2 cellular contexts compared by ENCODE assay signal in genomic region chr6:157002795-157003194, GRCh38.
TF ChIP-seq lines count a peak whose summit lies in the region.

No MANE protein-coding gene starts in this region.

TF ChIP-seq in IMR-90, 13 proteins besides CTCF, POLR2A, EP300 and RAD21:
- TF ChIP-seq MAZ (IDR thresholded peaks at IDR 0.05; ENCODE audit: borderline replicate concordance, low read depth, low read length) (no peak), RCOR1 (IDR thresholded peaks at IDR 0.05; ENCODE audit: insufficient replicate concordance, low read length) (no peak), SMC3 (IDR thresholded peaks at IDR 0.05; ENCODE audit: low read depth, low read length) (no peak), MXI1 (IDR thresholded peaks at IDR 0.05; ENCODE audit: borderline replicate concordance, low read depth, low read length) (no peak), CEBPB (IDR thresholded peaks at IDR 0.05; ENCODE audit: low read depth, low read length) (no peak), BHLHE40 (IDR thresholded peaks at IDR 0.05; ENCODE audit: low read depth, low read length) (no peak), NFE2L2 (IDR thresholded peaks at IDR 0.05; ENCODE audit: low read depth, low read length) (no peak), MAFK (IDR thresholded peaks at IDR 0.05; ENCODE audit: low read depth, low read length) (no peak), ELK1 (IDR thresholded peaks at IDR 0.05; ENCODE audit: borderline replicate concordance, low read depth, low read length) (no peak), CHD1 (IDR thresholded peaks at IDR 0.05; ENCODE audit: low read depth, low read length) (no peak), RFX5 (IDR thresholded peaks at IDR 0.05; ENCODE audit: low read depth, low read length) (no peak), FOS (IDR thresholded peaks at IDR 0.05; ENCODE audit: low read depth, low read length) (no peak)
- TF ChIP-seq, protein P1, sequence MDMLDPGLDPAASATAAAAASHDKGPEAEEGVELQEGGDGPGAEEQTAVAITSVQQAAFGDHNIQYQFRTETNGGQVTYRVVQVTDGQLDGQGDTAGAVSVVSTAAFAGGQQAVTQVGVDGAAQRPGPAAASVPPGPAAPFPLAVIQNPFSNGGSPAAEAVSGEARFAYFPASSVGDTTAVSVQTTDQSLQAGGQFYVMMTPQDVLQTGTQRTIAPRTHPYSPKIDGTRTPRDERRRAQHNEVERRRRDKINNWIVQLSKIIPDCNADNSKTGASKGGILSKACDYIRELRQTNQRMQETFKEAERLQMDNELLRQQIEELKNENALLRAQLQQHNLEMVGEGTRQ (IDR thresholded peaks at IDR 0.05; ENCODE audit: low read depth, low read length), result no peak
TF ChIP-seq in IMR-90: peak in this region for 0.

TF ChIP-seq in GM12878, 131 proteins besides CTCF, POLR2A, EP300 and RAD21:
- TF ChIP-seq HDAC6 (IDR thresholded peaks at IDR 0.05; ENCODE audit: unreplicated experiment) (no peak), RUNX3 (IDR thresholded peaks at IDR 0.05; ENCODE audit: low read length) (no peak), FOS (IDR thresholded peaks at IDR 0.05; ENCODE audit: borderline replicate concordance, extremely low read depth, insufficient read length) (no peak), ESRRA (IDR thresholded peaks at IDR 0.05; ENCODE audit: low read length) (no peak), BACH1 (IDR thresholded peaks at IDR 0.05; ENCODE audit: borderline replicate concordance) (no peak), YY1 (IDR thresholded peaks at IDR 0.05; ENCODE audit: low read depth, low read length) (no peak), E2F4 (IDR thresholded peaks at IDR 0.05; ENCODE audit: low read depth, low read length) (no peak), KAT2A (conservative IDR thresholded peaks at IDR 0.05; ENCODE audit: control insufficient read depth, low read depth, low read length) (no peak), NFIC (IDR thresholded peaks at IDR 0.05; ENCODE audit: low read depth, low read length) (no peak), SP1 (IDR thresholded peaks at IDR 0.05; ENCODE audit: low read depth, low read length) (no peak), TCF7 (IDR thresholded peaks at IDR 0.05; ENCODE audit: borderline replicate concordance) (no peak), CBX5 (IDR thresholded peaks at IDR 0.05; ENCODE audit: low read depth) (no peak), RAD51 (IDR thresholded peaks at IDR 0.05) (no peak), SIN3A (IDR thresholded peaks at IDR 0.05; ENCODE audit: low read depth, low read length) (no peak), WRNIP1 (IDR thresholded peaks at IDR 0.05; ENCODE audit: borderline replicate concordance, low read depth, low read length) (no peak), CEBPB (IDR thresholded peaks at IDR 0.05; ENCODE audit: borderline replicate concordance in 1 of 2, low read depth in 2 of 2, low read length in 2 of 2) (no peak)
- TF ChIP-seq, protein P2, sequence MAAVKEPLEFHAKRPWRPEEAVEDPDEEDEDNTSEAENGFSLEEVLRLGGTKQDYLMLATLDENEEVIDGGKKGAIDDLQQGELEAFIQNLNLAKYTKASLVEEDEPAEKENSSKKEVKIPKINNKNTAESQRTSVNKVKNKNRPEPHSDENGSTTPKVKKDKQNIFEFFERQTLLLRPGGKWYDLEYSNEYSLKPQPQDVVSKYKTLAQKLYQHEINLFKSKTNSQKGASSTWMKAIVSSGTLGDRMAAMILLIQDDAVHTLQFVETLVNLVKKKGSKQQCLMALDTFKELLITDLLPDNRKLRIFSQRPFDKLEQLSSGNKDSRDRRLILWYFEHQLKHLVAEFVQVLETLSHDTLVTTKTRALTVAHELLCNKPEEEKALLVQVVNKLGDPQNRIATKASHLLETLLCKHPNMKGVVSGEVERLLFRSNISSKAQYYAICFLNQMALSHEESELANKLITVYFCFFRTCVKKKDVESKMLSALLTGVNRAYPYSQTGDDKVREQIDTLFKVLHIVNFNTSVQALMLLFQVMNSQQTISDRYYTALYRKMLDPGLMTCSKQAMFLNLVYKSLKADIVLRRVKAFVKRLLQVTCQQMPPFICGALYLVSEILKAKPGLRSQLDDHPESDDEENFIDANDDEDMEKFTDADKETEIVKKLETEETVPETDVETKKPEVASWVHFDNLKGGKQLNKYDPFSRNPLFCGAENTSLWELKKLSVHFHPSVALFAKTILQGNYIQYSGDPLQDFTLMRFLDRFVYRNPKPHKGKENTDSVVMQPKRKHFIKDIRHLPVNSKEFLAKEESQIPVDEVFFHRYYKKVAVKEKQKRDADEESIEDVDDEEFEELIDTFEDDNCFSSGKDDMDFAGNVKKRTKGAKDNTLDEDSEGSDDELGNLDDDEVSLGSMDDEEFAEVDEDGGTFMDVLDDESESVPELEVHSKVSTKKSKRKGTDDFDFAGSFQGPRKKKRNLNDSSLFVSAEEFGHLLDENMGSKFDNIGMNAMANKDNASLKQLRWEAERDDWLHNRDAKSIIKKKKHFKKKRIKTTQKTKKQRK (IDR thresholded peaks at IDR 0.05; ENCODE audit: low read depth, low read length), result no peak
- TF ChIP-seq, protein P3, sequence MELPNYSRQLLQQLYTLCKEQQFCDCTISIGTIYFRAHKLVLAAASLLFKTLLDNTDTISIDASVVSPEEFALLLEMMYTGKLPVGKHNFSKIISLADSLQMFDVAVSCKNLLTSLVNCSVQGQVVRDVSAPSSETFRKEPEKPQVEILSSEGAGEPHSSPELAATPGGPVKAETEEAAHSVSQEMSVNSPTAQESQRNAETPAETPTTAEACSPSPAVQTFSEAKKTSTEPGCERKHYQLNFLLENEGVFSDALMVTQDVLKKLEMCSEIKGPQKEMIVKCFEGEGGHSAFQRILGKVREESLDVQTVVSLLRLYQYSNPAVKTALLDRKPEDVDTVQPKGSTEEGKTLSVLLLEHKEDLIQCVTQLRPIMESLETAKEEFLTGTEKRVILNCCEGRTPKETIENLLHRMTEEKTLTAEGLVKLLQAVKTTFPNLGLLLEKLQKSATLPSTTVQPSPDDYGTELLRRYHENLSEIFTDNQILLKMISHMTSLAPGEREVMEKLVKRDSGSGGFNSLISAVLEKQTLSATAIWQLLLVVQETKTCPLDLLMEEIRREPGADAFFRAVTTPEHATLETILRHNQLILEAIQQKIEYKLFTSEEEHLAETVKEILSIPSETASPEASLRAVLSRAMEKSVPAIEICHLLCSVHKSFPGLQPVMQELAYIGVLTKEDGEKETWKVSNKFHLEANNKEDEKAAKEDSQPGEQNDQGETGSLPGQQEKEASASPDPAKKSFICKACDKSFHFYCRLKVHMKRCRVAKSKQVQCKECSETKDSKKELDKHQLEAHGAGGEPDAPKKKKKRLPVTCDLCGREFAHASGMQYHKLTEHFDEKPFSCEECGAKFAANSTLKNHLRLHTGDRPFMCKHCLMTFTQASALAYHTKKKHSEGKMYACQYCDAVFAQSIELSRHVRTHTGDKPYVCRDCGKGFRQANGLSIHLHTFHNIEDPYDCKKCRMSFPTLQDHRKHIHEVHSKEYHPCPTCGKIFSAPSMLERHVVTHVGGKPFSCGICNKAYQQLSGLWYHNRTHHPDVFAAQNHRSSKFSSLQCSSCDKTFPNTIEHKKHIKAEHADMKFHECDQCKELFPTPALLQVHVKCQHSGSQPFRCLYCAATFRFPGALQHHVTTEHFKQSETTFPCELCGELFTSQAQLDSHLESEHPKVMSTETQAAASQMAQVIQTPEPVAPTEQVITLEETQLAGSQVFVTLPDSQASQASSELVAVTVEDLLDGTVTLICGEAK (IDR thresholded peaks at IDR 0.05; ENCODE audit: borderline replicate concordance), result no peak
- TF ChIP-seq, protein P4, sequence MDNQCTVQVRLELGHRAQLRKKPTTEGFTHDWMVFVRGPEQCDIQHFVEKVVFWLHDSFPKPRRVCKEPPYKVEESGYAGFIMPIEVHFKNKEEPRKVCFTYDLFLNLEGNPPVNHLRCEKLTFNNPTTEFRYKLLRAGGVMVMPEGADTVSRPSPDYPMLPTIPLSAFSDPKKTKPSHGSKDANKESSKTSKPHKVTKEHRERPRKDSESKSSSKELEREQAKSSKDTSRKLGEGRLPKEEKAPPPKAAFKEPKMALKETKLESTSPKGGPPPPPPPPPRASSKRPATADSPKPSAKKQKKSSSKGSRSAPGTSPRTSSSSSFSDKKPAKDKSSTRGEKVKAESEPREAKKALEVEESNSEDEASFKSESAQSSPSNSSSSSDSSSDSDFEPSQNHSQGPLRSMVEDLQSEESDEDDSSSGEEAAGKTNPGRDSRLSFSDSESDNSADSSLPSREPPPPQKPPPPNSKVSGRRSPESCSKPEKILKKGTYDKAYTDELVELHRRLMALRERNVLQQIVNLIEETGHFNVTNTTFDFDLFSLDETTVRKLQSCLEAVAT (IDR thresholded peaks at IDR 0.05), result no peak
- TF ChIP-seq, protein P5, sequence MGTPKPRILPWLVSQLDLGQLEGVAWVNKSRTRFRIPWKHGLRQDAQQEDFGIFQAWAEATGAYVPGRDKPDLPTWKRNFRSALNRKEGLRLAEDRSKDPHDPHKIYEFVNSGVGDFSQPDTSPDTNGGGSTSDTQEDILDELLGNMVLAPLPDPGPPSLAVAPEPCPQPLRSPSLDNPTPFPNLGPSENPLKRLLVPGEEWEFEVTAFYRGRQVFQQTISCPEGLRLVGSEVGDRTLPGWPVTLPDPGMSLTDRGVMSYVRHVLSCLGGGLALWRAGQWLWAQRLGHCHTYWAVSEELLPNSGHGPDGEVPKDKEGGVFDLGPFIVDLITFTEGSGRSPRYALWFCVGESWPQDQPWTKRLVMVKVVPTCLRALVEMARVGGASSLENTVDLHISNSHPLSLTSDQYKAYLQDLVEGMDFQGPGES (IDR thresholded peaks at IDR 0.05), result no peak
